In genomic region chr1:167105841-167106461, GRCh38 we compare ENCODE assay signal across 25 cellular contexts. TPM values are rescaled to one million over a fixed set of nuclear protein-coding genes. Genes with fewer than 3 reads are reported as not detected.
A peak's percentile ranks its signal among the peaks of the same experiment; 100 is the strongest.
DNase-seq lines count a peak whose midpoint lies in the region; ATAC-seq, FAIRE-seq and TF ChIP-seq lines count a peak whose summit lies in the region.
"Had no signal": no experiment of that assay in that cellular context is flagged by ENCODE, and none has a peak within 500 bp of the region (broad histone marks: within the 10 kb centered on the region; RNA-seq: fewer than 3 reads in every experiment).

No MANE protein-coding gene starts in this region.

- no peak overlapping the region for H2BK12ac ChIP-seq in H1 (ENCODE audit: low read depth, low read length)

- no peaks in the 10 kb centered on the region for H3K79me2 ChIP-seq in H1 (ENCODE audit: control insufficient read depth in 1 of 2, insufficient read depth in 2 of 2, low read length in 2 of 2)

- TF ChIP-seq RAD21 in H1 (IDR thresholded peaks at IDR 0.05 in 1 of 2, conservative IDR thresholded peaks at IDR 0.05 in 1 of 2; ENCODE audit: low read depth in 2 of 2, low read length in 2 of 2): peak in 1 of 2 experiments; percentile 51; a peak in 2 of 4 replicates

- no peak for TF ChIP-seq POLR2A in H1 (IDR thresholded peaks at IDR 0.05; ENCODE audit: control extremely low read depth in 1 of 2, low read depth in 2 of 2, low read length in 2 of 2)

- H4K20me1 ChIP-seq in H1 (replicated peaks in 1 of 2; ENCODE audit: control insufficient read depth in 1 of 2, insufficient read depth in 2 of 2, low read length in 2 of 2): no peaks in the 10 kb centered on the region

- H3K4me3 ChIP-seq in heart right ventricle (no peak overlapping the region), H1 (ENCODE audit: extremely low read depth in 1 of 4, insufficient read depth in 2 of 4, low read depth in 3 of 4, low read length in 4 of 4) (no peak overlapping the region)
- H3K4me3 ChIP-seq: lower lobe of right lung, stomach, upper lobe of right lung had no signal

- H3K4ac ChIP-seq in H1 (replicated peaks; ENCODE audit: insufficient read length, low read depth, low read length): no peak overlapping the region

- H3K36me3 ChIP-seq in heart right ventricle (peaks cover 0 to 41% (median 0%) of the 10 kb centered on the region in 9 donors), H1 (ENCODE audit: control insufficient read depth in 2 of 4, insufficient read depth in 4 of 4, low read length in 3 of 4) (no peaks in the 10 kb centered on the region)
- H3K36me3 ChIP-seq: lower lobe of right lung, stomach, upper lobe of right lung had no signal

- no peak overlapping the region for H3K18ac ChIP-seq in H1 (ENCODE audit: extremely low read depth, low read length)

- FAIRE-seq in H1 (lab: Jason Lieb, UNC): peak; percentile 58
- FAIRE-seq: endothelial cell of umbilical vein, HTR-8/SVneo had no signal

- intact Hi-C loops in heart right ventricle (cut with DNase I) (no loop called here), left cardiac atrium (cut with DNase I) (no loop called here)

- H3K27ac ChIP-seq in heart right ventricle (peak overlapping the region in 7 of 10 donors; percentile 8 to 68 (median 42)), H1 (ENCODE audit: low read depth, low read length) (no peak overlapping the region)
- H3K27ac ChIP-seq: foreskin keratinocyte, lower lobe of right lung, stomach, upper lobe of right lung had no signal

- H2AFZ ChIP-seq in H1 (ENCODE audit: low read length): no peak overlapping the region

- TF ChIP-seq EP300 in H1 (IDR thresholded peaks at IDR 0.05; ENCODE audit: borderline replicate concordance in 1 of 2, low read depth in 2 of 2, low read length in 2 of 2): no peak

- peaks cover 0 to 7% (median 0%) of the 10 kb centered on the region in 7 donors for H3K27me3 ChIP-seq in heart right ventricle
- no peaks in the 10 kb centered on the region for H3K27me3 ChIP-seq in H1 (replicated peaks in 1 of 4; ENCODE audit: control insufficient read depth in 3 of 4, extremely low read depth in 1 of 4, insufficient read depth in 3 of 4, low read length in 3 of 4)
- H3K27me3 ChIP-seq: upper lobe of right lung had no signal

- H3K23ac ChIP-seq in H1 (ENCODE audit: insufficient read length): no peak overlapping the region

- WGBS in heart right ventricle, 2 donors: 50 to 51% methylated on average over 8 of the region's 8 CpGs
- 56% methylated on average over 8 of the region's 8 CpGs; no CpG with 5 or more reads in 1 of the 2 experiments for WGBS in H1 (ENCODE audit: extremely low coverage in 1 of 2, insufficient coverage in 1 of 2, insufficient read length in 1 of 2, insufficient replicate concordance in 2 of 2, low coverage in 1 of 2, low lambda C conversion rate in 2 of 2, missing lambda C conversion rate in 1 of 2), 2 experiments

- no peaks in the 10 kb centered on the region for H3K23me2 ChIP-seq in H1 (ENCODE audit: low read depth, low read length)

- no peak overlapping the region; the same call in 1 of the 2 replicates for H2BK15ac ChIP-seq in H1 (ENCODE audit: low read length)

- TF ChIP-seq CTCF in heart right ventricle (IDR thresholded peaks at IDR 0.05) (no peak), H1 (IDR thresholded peaks at IDR 0.05; ENCODE audit: control extremely low read depth in 1 of 3, insufficient read depth in 1 of 3, low read depth in 1 of 3, low read length in 3 of 3) (peak in 2 of 3 experiments; percentile 19 to 38; a peak in 2 of 4 replicates), GM10266 (IDR thresholded peaks at IDR 0.05; ENCODE audit: control insufficient read depth, insufficient read depth, low read depth, missing control alignments) (no peak)

- no peak overlapping the region for H3K4me2 ChIP-seq in H1 (ENCODE audit: insufficient read depth in 1 of 2, low read depth in 2 of 2, low read length in 2 of 2)

- peak overlapping the region; percentile 16 for H4K91ac ChIP-seq in H1 (replicated peaks; ENCODE audit: insufficient read length, low read length)

- no peak overlapping the region for H2BK20ac ChIP-seq in H1 (ENCODE audit: low read length)

- H4K8ac ChIP-seq in H1 (ENCODE audit: extremely low read depth, insufficient read depth, low read length): no peak overlapping the region

- no peak overlapping the region for H2BK120ac ChIP-seq in H1 (replicated peaks; ENCODE audit: low read depth, low read length)

- POLR2A ChIA-PET in H1 (lab: Charles Lee; ENCODE audit: partially characterized antibody): interaction anchor here (0.6 kb wide), 1 partner anchor 115 kb away, joined by 3 read pairs; the partner anchor contains the start of gene POU2F1

- ATAC-seq in heart right ventricle (no peak), left cardiac atrium (no peak)
- ATAC-seq: CD8-positive, alpha-beta T cell; foreskin keratinocyte; lower lobe of right lung; naive thymus-derived CD8-positive, alpha-beta T cell; Panc1; upper lobe of right lung had no signal

- CTCF ChIA-PET in H1 (lab: Charles Lee; ENCODE audit: partially characterized antibody): interaction anchor here (0.8 to 2.2 kb wide), 7 partner anchors 11 to 98 kb away, joined by 3 to 5 read pairs (median 3); no protein-coding TSS in a partner anchor

- H3K9ac ChIP-seq in H1 (replicated peaks in 1 of 4; ENCODE audit: extremely low read depth in 1 of 4, low read depth in 3 of 4, low read length in 3 of 4): no peak overlapping the region

- no peak overlapping the region for H4K5ac ChIP-seq in H1 (ENCODE audit: insufficient read length, low read depth, low read length)

- H3K14ac ChIP-seq in H1 (ENCODE audit: insufficient read length): no peak overlapping the region

- H3K56ac ChIP-seq in H1 (replicated peaks; ENCODE audit: insufficient read length, low read depth, low read length): no peak overlapping the region

- H3K4me1 ChIP-seq in heart right ventricle: peaks cover 0 to 74% (median 26%) of the 10 kb centered on the region in 9 donors
- H3K4me1 ChIP-seq in H1 (replicated peaks in 1 of 4; ENCODE audit: control insufficient read depth in 3 of 4, insufficient read depth in 4 of 4, low read length in 3 of 4): peaks cover 0 to 17% (median 5%) of the 10 kb centered on the region in 4 experiments; a peak in 5 of 7 replicates
- H3K4me1 ChIP-seq: foreskin keratinocyte, lower lobe of right lung, stomach, upper lobe of right lung had no signal

- H3K79me1 ChIP-seq in H1 (ENCODE audit: low read depth, low read length): no peaks in the 10 kb centered on the region

- no peak overlapping the region for H2BK5ac ChIP-seq in H1 (ENCODE audit: low read depth, low read length)

- H3K9me3 ChIP-seq in heart right ventricle (peaks cover 0 to 9% (median 0%) of the 10 kb centered on the region in 11 donors), H1 (ENCODE audit: insufficient read depth in 2 of 2, low read depth in 1 of 2, low read length in 1 of 2) (no peaks in the 10 kb centered on the region)
- H3K9me3 ChIP-seq: lower lobe of right lung, upper lobe of right lung had no signal

- H2AK5ac ChIP-seq in H1 (ENCODE audit: low read depth, low read length): no peak overlapping the region

- DNase-seq in heart right ventricle (no peak), left cardiac atrium (no peak), NCI-H510A treated with DMSO at 0.1 percent for 48 hours (lab: John Stamatoyannopoulos, UW) (peak; percentile 54), H1 (ENCODE audit: low read depth in 1 of 2, low spot score in 2 of 2) (no peak), SIG-M5 (lab: John Stamatoyannopoulos, UW) (no peak), T-helper 9 cell (no peak), GM10266 (ENCODE audit: extremely low spot score) (no peak), DMS153 (lab: John Stamatoyannopoulos, UW) (no peak)
- DNase-seq: activated CD8-positive, alpha-beta memory T cell treated with anti-CD3 and anti-CD28 coated beads for 24 hours; amniotic stem cell; CD8-positive, alpha-beta T cell; EL; foreskin keratinocyte; lower lobe of right lung; naive thymus-derived CD8-positive, alpha-beta T cell; NCI-H187 treated with DMSO at 0.1 percent for 48 hours; NCI-H524; stomach; upper lobe of right lung had no signal

TF ChIP-seq in H1, 55 proteins besides CTCF, POLR2A, EP300 and RAD21:
- no peak for TF ChIP-seq GTF2F1 (IDR thresholded peaks at IDR 0.05; ENCODE audit: borderline replicate concordance, low read depth, low read length)

RNA-seq across cellular contexts. Expression of gene STYXL2, which starts 12.1 kb away (rescaled TPM):
- total RNA-seq in heart right ventricle (100 to 1,000 TPM; 102 to 638 (median 243) TPM), left cardiac atrium (10 to 100 TPM; 80.0 to 87.4 TPM)
- polyA plus RNA-seq in heart right ventricle (10 to 100 TPM; 32.4 to 53.3 TPM), H1 (2011; rRNA removed) (0.09 and 0.14 TPM in 2 replicates)
- total RNA-seq in H1 (2021; fragmentation: NEBNext Ultra II Directional; extraction: Animal tissue kit (Norgen Biotek cat#: 25700)): 0.22 and 0.34 TPM in 2 replicates
- 0.18 TPM for polyA plus RNA-seq in H1 (2011; cell fraction: cytosol; rRNA removed)
- polyA plus RNA-seq in H1 (2011; cell fraction: nucleus; rRNA removed): 0.26 TPM
- 0.37 to 0.55 TPM (median 0.52 TPM) in 4 replicates for polyA plus RNA-seq in H1 (2012, experiment 1 of 2)
- polyA plus RNA-seq in H1 (2012, experiment 2 of 2): 0.04 TPM
- polyA plus RNA-seq in H1 (2013, experiment 1 of 2): 0.10 TPM
- polyA plus RNA-seq in H1 (2013, experiment 2 of 2): 0.11 TPM
- 0.15 and 0.47 TPM in 2 replicates for polyA minus RNA-seq in H1 (2011; rRNA and poly(A)+ RNA removed)
- 1.1 TPM for polyA minus RNA-seq in H1 (2011; cell fraction: cytosol; rRNA and poly(A)+ RNA removed)
- 0.10 TPM for polyA minus RNA-seq in H1 (2011; cell fraction: nucleus; rRNA and poly(A)+ RNA removed)
- total RNA-seq: CD8-positive, alpha-beta T cell; endothelial cell of umbilical vein; foreskin keratinocyte; MCF 10A; naive thymus-derived CD8-positive, alpha-beta T cell; pulmonary artery endothelial cell had no signal
- polyA plus RNA-seq: endothelial cell of umbilical vein; foreskin keratinocyte; naive thymus-derived CD8-positive, alpha-beta T cell; stomach had no signal

RNA-seq across cellular contexts. Expression of gene GPA33, which starts 15.8 kb away (rescaled TPM):
- total RNA-seq in heart right ventricle: 1 to 10 TPM in 7 of 10 donors, under 1 TPM in 2, not detected in 1; 0.15 to 5.8 (median 2.1) TPM
- under 1 TPM; 0.16 to 0.29 TPM for polyA plus RNA-seq in heart right ventricle
- under 1 TPM; 0.31 to 0.32 TPM for total RNA-seq in left cardiac atrium
- total RNA-seq in H1 (2021; fragmentation: NEBNext Ultra II Directional; extraction: Animal tissue kit (Norgen Biotek cat#: 25700)): 0.11 and 0.19 TPM in 2 replicates
- polyA plus RNA-seq in H1 (2011; rRNA removed): 0.67 and 0.74 TPM in 2 replicates
- polyA plus RNA-seq in H1 (2011; cell fraction: cytosol; rRNA removed): 0.61 TPM
- polyA plus RNA-seq in H1 (2011; cell fraction: nucleus; rRNA removed): 1.5 TPM
- 0.29 to 0.38 TPM (median 0.34 TPM) in 4 replicates for polyA plus RNA-seq in H1 (2012, experiment 1 of 2)
- polyA plus RNA-seq in H1 (2012, experiment 2 of 2): 0.35 TPM
- 0.22 TPM for polyA plus RNA-seq in H1 (2013, experiment 1 of 2)
- polyA plus RNA-seq in H1 (2013, experiment 2 of 2): 0.28 TPM
- polyA minus RNA-seq in H1 (2011; rRNA and poly(A)+ RNA removed): 0.28 and 0.85 TPM in 2 replicates
- polyA minus RNA-seq in H1 (2011; cell fraction: cytosol; rRNA and poly(A)+ RNA removed): 2.0 TPM
- 0.80 TPM for polyA minus RNA-seq in H1 (2011; cell fraction: nucleus; rRNA and poly(A)+ RNA removed)
- total RNA-seq: endothelial cell of umbilical vein, foreskin keratinocyte, H4, MCF 10A, pulmonary artery endothelial cell had no signal
- polyA plus RNA-seq: endothelial cell of umbilical vein, foreskin keratinocyte had no signal

Comparison
In these comparisons a context has a peak if more than half of its experiments do, and no peak if none do; other contexts are left out.
1. CTCF ChIP-seq: peak in H1 (2 of 3); none in heart right ventricle (0 of 9) and GM10266 (single experiment).
2. RNA of gene STYXL2, which starts 12.1 kb away (total RNA-seq): 102 to 638 TPM in heart right ventricle and 80.0 to 87.4 TPM in left cardiac atrium; 0.22 to 0.34 TPM in H1; every median in the first group is over 10 times any median in the second.